1 cellular context compared by ENCODE assay signal in the genomic region with DNA sequence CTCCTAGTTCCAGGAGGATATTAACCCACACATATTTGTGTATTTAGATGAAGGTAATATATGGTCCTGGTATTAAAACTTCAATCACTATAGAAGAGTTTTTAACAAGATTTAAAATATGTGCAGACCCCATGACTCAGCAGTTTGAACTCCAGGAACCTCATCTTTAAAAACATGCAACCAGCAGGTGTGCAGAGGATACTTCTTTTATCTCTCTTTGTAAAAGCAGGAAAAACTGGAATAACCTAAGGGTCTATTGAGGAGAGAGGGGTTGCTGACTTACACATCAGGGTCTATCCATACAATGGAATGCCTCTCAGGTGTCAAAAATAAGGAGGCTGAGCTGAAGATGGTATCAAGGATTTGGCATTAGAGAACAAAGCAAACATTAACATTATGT.
TF ChIP-seq lines count a peak whose summit lies in the region.

No MANE protein-coding gene starts in this region.

TF ChIP-seq in HepG2, 621 proteins besides CTCF, POLR2A, EP300 and RAD21:
- TF ChIP-seq ZNF672 (CRISPR knock-in tag; IDR thresholded peaks at IDR 0.05) (no peak), MAFF (IDR thresholded peaks at IDR 0.05; ENCODE audit: low read depth, low read length) (peak; percentile 62), NFE2L2 (IDR thresholded peaks at IDR 0.05; ENCODE audit: low read length) (peak; percentile 90), MAFK (conservative IDR thresholded peaks at IDR 0.05 in 1 of 2, IDR thresholded peaks at IDR 0.05 in 1 of 2; ENCODE audit: low read length in 2 of 2) (peak; percentile 69 to 81; a peak in 3 of 4 replicates)
- TF ChIP-seq, protein P1, sequence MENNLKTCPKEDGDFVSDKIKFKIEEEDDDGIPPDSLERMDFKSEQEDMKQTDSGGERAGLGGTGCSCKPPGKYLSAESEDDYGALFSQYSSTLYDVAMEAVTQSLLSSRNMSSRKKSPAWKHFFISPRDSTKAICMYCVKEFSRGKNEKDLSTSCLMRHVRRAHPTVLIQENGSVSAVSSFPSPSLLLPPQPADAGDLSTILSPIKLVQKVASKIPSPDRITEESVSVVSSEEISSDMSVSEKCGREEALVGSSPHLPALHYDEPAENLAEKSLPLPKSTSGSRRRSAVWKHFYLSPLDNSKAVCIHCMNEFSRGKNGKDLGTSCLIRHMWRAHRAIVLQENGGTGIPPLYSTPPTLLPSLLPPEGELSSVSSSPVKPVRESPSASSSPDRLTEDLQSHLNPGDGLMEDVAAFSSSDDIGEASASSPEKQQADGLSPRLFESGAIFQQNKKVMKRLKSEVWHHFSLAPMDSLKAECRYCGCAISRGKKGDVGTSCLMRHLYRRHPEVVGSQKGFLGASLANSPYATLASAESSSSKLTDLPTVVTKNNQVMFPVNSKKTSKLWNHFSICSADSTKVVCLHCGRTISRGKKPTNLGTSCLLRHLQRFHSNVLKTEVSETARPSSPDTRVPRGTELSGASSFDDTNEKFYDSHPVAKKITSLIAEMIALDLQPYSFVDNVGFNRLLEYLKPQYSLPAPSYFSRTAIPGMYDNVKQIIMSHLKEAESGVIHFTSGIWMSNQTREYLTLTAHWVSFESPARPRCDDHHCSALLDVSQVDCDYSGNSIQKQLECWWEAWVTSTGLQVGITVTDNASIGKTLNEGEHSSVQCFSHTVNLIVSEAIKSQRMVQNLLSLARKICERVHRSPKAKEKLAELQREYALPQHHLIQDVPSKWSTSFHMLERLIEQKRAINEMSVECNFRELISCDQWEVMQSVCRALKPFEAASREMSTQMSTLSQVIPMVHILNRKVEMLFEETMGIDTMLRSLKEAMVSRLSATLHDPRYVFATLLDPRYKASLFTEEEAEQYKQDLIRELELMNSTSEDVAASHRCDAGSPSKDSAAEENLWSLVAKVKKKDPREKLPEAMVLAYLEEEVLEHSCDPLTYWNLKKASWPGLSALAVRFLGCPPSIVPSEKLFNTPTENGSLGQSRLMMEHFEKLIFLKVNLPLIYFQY (CRISPR knock-in tag; IDR thresholded peaks at IDR 0.05; ENCODE audit: borderline replicate concordance) = no peak
